Comparison of ENCODE assay signal across 19 cellular contexts in genomic region chr2:142841788-142842187, GRCh38.
"Had no signal": no experiment of that assay in that cellular context is flagged by ENCODE, and none has a peak within 500 bp of the region (broad histone marks: within the 10 kb centered on the region; RNA-seq: fewer than 3 reads in every experiment).

No MANE protein-coding gene starts in this region.

- H3K9me3 ChIP-seq: colonic mucosa, left ventricle myocardium inferior, lower lobe of right lung, right atrium auricular region, tibial artery, upper lobe of left lung, vagina had no signal

- H3K4me1 ChIP-seq: colonic mucosa, left ventricle myocardium inferior, lower lobe of right lung, right atrium auricular region, tibial artery, upper lobe of left lung, vagina had no signal

- H3K36me3 ChIP-seq: colonic mucosa, left ventricle myocardium inferior, lower lobe of right lung, right atrium auricular region, tibial artery, upper lobe of left lung, vagina had no signal

- H3K4me3 ChIP-seq: colonic mucosa, left ventricle myocardium inferior, lower lobe of right lung, right atrium auricular region, tibial artery, upper lobe of left lung, vagina had no signal

- FAIRE-seq: kidney had no signal

- DNase-seq: colonic mucosa; effector CD4-positive, alpha-beta T cell; endodermal cell; immature natural killer cell; kidney; left cardiac atrium; left ventricle myocardium inferior; lower lobe of right lung; mesenchymal stem cell; naive B cell; nephron progenitor cell; posterior cingulate gyrus; stimulated activated CD4-positive, alpha-beta T cell treated with anti-CD3 and anti-CD28 coated beads, Interleukin-4, amount 100 ng/mL, for 1 hour; stimulated activated CD8-positive, alpha-beta memory T cell treated with anti-CD3 and anti-CD28 coated beads, Interleukin-4, amount 100 ng/mL, for 48 hours; stimulated activated naive CD8-positive, alpha-beta T cell treated with anti-CD3 and anti-CD28 coated beads, Interleukin-15, Interleukin-2, amounts not matched to agents 100 U/mL and 50 U/mL, for 24 hours; tibial artery; upper lobe of left lung had no signal

- H3K27me3 ChIP-seq: colonic mucosa, right atrium auricular region, tibial artery, upper lobe of left lung, vagina had no signal

- H3K27ac ChIP-seq: colonic mucosa, left ventricle myocardium inferior, lower lobe of right lung, right atrium auricular region, tibial artery, upper lobe of left lung, vagina had no signal
